In the genomic region with DNA sequence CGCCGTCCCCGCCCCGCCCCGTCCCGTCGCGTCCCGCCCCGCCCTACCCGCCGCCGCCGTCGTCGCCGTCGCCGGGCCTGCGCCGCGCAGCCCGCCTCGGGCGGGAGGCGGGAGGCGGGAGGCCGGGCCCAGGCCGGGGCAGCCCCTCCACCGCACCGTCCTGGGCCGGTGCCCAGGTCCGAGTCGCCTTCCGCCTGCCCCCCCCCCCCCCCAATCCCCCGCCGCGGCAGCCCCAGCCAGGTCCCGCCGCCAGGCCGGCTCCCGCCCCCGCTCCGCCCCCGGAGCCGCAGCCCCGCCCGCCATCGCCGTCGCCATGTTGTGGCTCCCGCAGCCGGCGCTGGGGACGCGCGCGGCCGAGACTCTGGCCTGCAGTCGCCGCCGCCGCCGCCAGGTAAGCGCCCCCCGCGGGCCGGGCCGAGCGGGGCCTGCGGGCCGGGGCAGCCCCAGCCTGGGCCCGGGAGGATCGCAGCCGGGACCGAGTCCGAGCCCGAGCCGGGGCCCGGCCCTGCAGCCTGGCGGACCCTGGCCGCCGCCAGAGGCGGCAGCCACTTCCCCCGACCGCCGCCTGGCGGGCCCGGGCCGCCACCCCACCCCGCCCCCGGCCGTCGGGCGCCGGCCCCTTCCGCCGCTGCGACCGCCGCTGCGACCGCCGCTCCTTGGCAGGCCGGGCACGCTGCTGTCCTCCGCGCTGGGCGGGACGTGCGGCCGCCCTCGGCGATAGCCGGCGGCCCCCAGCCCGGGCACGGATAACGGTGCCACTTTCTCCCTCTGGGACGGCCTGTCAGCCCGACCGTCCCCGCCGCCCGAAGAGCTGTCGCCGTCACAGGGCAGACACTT, we compare ENCODE assay signal across 8 cellular contexts. TPM values are rescaled to one million over a fixed set of nuclear protein-coding genes. Genes with fewer than 3 reads are reported as not detected.
A peak's percentile ranks its signal among the peaks of the same experiment; 100 is the strongest.
DNase-seq lines count a peak whose midpoint lies in the region; ATAC-seq and TF ChIP-seq lines count a peak whose summit lies in the region.

A gene with protein sequence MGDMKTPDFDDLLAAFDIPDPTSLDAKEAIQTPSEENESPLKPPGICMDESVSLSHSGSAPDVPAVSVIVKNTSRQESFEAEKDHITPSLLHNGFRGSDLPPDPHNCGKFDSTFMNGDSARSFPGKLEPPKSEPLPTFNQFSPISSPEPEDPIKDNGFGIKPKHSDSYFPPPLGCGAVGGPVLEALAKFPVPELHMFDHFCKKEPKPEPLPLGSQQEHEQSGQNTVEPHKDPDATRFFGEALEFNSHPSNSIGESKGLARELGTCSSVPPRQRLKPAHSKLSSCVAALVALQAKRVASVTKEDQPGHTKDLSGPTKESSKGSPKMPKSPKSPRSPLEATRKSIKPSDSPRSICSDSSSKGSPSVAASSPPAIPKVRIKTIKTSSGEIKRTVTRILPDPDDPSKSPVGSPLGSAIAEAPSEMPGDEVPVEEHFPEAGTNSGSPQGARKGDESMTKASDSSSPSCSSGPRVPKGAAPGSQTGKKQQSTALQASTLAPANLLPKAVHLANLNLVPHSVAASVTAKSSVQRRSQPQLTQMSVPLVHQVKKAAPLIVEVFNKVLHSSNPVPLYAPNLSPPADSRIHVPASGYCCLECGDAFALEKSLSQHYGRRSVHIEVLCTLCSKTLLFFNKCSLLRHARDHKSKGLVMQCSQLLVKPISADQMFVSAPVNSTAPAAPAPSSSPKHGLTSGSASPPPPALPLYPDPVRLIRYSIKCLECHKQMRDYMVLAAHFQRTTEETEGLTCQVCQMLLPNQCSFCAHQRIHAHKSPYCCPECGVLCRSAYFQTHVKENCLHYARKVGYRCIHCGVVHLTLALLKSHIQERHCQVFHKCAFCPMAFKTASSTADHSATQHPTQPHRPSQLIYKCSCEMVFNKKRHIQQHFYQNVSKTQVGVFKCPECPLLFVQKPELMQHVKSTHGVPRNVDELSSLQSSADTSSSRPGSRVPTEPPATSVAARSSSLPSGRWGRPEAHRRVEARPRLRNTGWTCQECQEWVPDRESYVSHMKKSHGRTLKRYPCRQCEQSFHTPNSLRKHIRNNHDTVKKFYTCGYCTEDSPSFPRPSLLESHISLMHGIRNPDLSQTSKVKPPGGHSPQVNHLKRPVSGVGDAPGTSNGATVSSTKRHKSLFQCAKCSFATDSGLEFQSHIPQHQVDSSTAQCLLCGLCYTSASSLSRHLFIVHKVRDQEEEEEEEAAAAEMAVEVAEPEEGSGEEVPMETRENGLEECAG (N-terminal part only) (plus strand): TSS at position 319 of the 837 bp plus-strand sequence. CDS start 34,084 bp downstream, outside the sequence.

- no peaks in the 10 kb centered on the region for H3K27me3 ChIP-seq in CD8-positive, alpha-beta memory T cell (ENCODE audit: insufficient read depth, low read length, poor library complexity, severe bottlenecking)
- H3K27me3 ChIP-seq in neural progenitor cell: no peaks in the 10 kb centered on the region

- peaks cover 52% of the 10 kb centered on the region for H3K4me1 ChIP-seq in CD8-positive, alpha-beta memory T cell (ENCODE audit: insufficient read depth, low read length)
- peaks cover 22% of the 10 kb centered on the region for H3K4me1 ChIP-seq in neural progenitor cell

- H3K9me3 Mint-ChIP-seq in CD8-positive, alpha-beta memory T cell: no peaks in the 10 kb centered on the region
- no peaks in the 10 kb centered on the region for H3K9me3 Mint-ChIP-seq in neural progenitor cell

- H3K9ac ChIP-seq in neural progenitor cell: peak within 1 kb of the TSS; percentile 53

- peak within 1 kb of the TSS; percentile 92 for H3K4me2 ChIP-seq in neural progenitor cell

- peak within 1 kb of the TSS; percentile 93 to 100 (median 98) for H3K4me3 Mint-ChIP-seq in CD8-positive, alpha-beta memory T cell
- H3K4me3 Mint-ChIP-seq in neural progenitor cell: peak within 1 kb of the TSS; percentile 97

- H3K27me3 Mint-ChIP-seq in CD8-positive, alpha-beta memory T cell: peaks cover 0 to 3% of the 10 kb centered on the region in 2 donors
- H3K27me3 Mint-ChIP-seq in neural progenitor cell (ENCODE audit: insufficient read depth, low read depth): no peaks in the 10 kb centered on the region

- peak within 1 kb of the TSS; percentile 91 for H3K27ac ChIP-seq in CD8-positive, alpha-beta memory T cell (ENCODE audit: low read depth, low read length)
- H3K27ac ChIP-seq in neural progenitor cell: peak within 1 kb of the TSS; percentile 80

- peak; percentile 56 for ATAC-seq in GM19455 (IDR thresholded peaks at IDR 0.05; ENCODE audit: unreplicated experiment)

- CTCF ChIA-PET in CD8-positive, alpha-beta memory T cell (lab: Charles Lee): interaction anchor here (0.8 to 3.3 kb wide), 17 partner anchors 11 to 115 kb away, joined by 3 to 33 read pairs (median 5); partner anchors contain the start of genes NMB, SEC11A and WDR73

- H3K9me3 ChIP-seq in CD8-positive, alpha-beta memory T cell (ENCODE audit: low read length): no peaks in the 10 kb centered on the region
- no peaks in the 10 kb centered on the region for H3K9me3 ChIP-seq in neural progenitor cell (ENCODE audit: low read depth)

- peak within 1 kb of the TSS; percentile 91 for H3K4me3 ChIP-seq in CD8-positive, alpha-beta memory T cell (ENCODE audit: low read length)
- H3K4me3 ChIP-seq in foreskin fibroblast (ENCODE audit: low read depth in 1 of 2, low read length in 2 of 2) (peak within 1 kb of the TSS; percentile 79 to 80), neural progenitor cell (peak within 1 kb of the TSS; percentile 74)

- peaks cover 0 to 19% (median 4%) of the 10 kb centered on the region in 3 donors for H3K36me3 Mint-ChIP-seq in CD8-positive, alpha-beta memory T cell
- H3K36me3 Mint-ChIP-seq in neural progenitor cell: peaks cover 3% of the 10 kb centered on the region

- H3F3A ChIP-seq in neural progenitor cell (ENCODE audit: low read depth): peaks cover 38% of the 10 kb centered on the region

- H3K27ac Mint-ChIP-seq in CD8-positive, alpha-beta memory T cell: peak within 1 kb of the TSS; percentile 93 to 100 (median 99)
- H3K27ac Mint-ChIP-seq in neural progenitor cell: peak within 1 kb of the TSS; percentile 99

- peak within 1 kb of the TSS; percentile 96 for H2AFZ ChIP-seq in neural progenitor cell (replicated peaks)

- peaks cover 56% of the 10 kb centered on the region for H3K79me2 ChIP-seq in neural progenitor cell (ENCODE audit: low read depth)

- peaks cover 62 to 75% (median 71%) of the 10 kb centered on the region in 3 donors for H3K4me1 Mint-ChIP-seq in CD8-positive, alpha-beta memory T cell
- peaks cover 31% of the 10 kb centered on the region for H3K4me1 Mint-ChIP-seq in neural progenitor cell

- H3K36me3 ChIP-seq in CD8-positive, alpha-beta memory T cell (ENCODE audit: insufficient read depth, low read length): no peaks in the 10 kb centered on the region
- no peaks in the 10 kb centered on the region for H3K36me3 ChIP-seq in neural progenitor cell

- POLR2A ChIA-PET in CD8-positive, alpha-beta memory T cell (lab: Charles Lee): interaction anchor here (1.0 to 4.7 kb wide), 8 partner anchors 13 to 94 kb away, joined by 3 to 75 read pairs (median 8); partner anchors contain the start of genes SEC11A and WDR73

- peak; percentile 77 to 87 (median 81) for DNase-seq in CD8-positive, alpha-beta memory T cell
- DNase-seq in HK-2 (ENCODE audit: unreplicated experiment) (peak; percentile 82), SHP77 treated with DMSO at 0.1 percent for 48 hours (lab: John Stamatoyannopoulos, UW) (peak; percentile 8), activated gamma-delta T cell (lab: John Stamatoyannopoulos, UW) (peak; percentile 76), foreskin fibroblast (peak; percentile 75 to 91), neural progenitor cell (ENCODE audit: low spot score) (peak; percentile 90)

- H4K20me1 ChIP-seq in neural progenitor cell (ENCODE audit: low read depth): peaks cover 25% of the 10 kb centered on the region

- TF ChIP-seq CTCF in foreskin fibroblast (IDR thresholded peaks at IDR 0.05; ENCODE audit: low read depth, low read length) (no peak), neural progenitor cell (IDR thresholded peaks at IDR 0.05) (no peak), subcutaneous adipose tissue (IDR thresholded peaks at IDR 0.05; ENCODE audit: low read depth) (no peak)

RNA-seq across cellular contexts. Expression of the gene that starts here (rescaled TPM):
- total RNA-seq in CD8-positive, alpha-beta memory T cell: 10 to 100 TPM; 31.2 to 33.1 TPM
- 10.4 TPM for polyA plus RNA-seq in CD8-positive, alpha-beta memory T cell
- 5.8 and 10.3 TPM in 2 replicates for total RNA-seq in neural progenitor cell (ENCODE audit: low replicate concordance)
- 10 to 100 TPM; 19.2 to 35.2 (median 20.4) TPM for total RNA-seq in subcutaneous adipose tissue

Comparison
In these comparisons a context has a peak if more than half of its experiments do, and no peak if none do; other contexts are left out.
1. Peak in every context shown above with its lines: DNase-seq, ATAC-seq, H3K4me3 ChIP-seq and H3K27ac ChIP-seq.
2. DNase-seq: peak in every context shown above with its lines; median percentile 90 in neural progenitor cell; 83 in foreskin fibroblast; 82 in HK-2; 81 in CD8-positive, alpha-beta memory T cell; 76 in activated gamma-delta T cell; 8 in SHP77 treated with DMSO at 0.1 percent for 48 hours.